Comparison of ENCODE assay signal across 8 cellular contexts in genomic region chr3:152299243-152299976, GRCh38. TPM values are rescaled to one million over a fixed set of nuclear protein-coding genes. Genes with fewer than 3 reads are reported as not detected.
DNase-seq lines count a peak whose midpoint lies in the region; FAIRE-seq and TF ChIP-seq lines count a peak whose summit lies in the region.

No MANE protein-coding gene starts in this region.

- WGBS in neuronal stem cell (ENCODE audit: extremely low coverage in 2 of 2, insufficient read length in 2 of 2, insufficient replicate concordance in 1 of 2), 2 donors: no CpG with 5 or more reads among the region's 9 CpGs

- H3K4me1 ChIP-seq in muscle layer of duodenum (ENCODE audit: control insufficient read depth in 1 of 2, insufficient read depth in 2 of 2, low read length in 2 of 2) (peaks cover 13 to 67% of the 10 kb centered on the region in 2 donors), neuronal stem cell (ENCODE audit: control insufficient read depth in 2 of 2, insufficient read depth in 1 of 2, low read depth in 1 of 2, low read length in 2 of 2) (peaks cover 4 to 8% of the 10 kb centered on the region in 2 donors)

- H2AFZ ChIP-seq in neuronal stem cell (ENCODE audit: low read length): no peak overlapping the region

- H3K9me3 ChIP-seq in muscle layer of duodenum (ENCODE audit: control insufficient read depth in 1 of 2, low read length in 2 of 2) (no peaks in the 10 kb centered on the region), neuronal stem cell (replicated peaks in 1 of 2; ENCODE audit: control insufficient read depth in 2 of 2, insufficient read depth in 1 of 2, low read depth in 1 of 2, low read length in 2 of 2) (no peaks in the 10 kb centered on the region)

- H3K4me3 ChIP-seq in NB4 (ENCODE audit: low read depth, low read length) (peak overlapping the region; percentile 55), muscle layer of duodenum (ENCODE audit: low read depth in 1 of 2, low read length in 2 of 2) (peak overlapping the region; percentile 60 to 65), neuronal stem cell (ENCODE audit: low read length in 2 of 2) (no peak overlapping the region)

- H3K23ac ChIP-seq in neuronal stem cell (ENCODE audit: low read depth, low read length, poor library complexity): no peak overlapping the region

- no peak overlapping the region for H3K4ac ChIP-seq in neuronal stem cell (ENCODE audit: low read length)

- H3K27me3 ChIP-seq in muscle layer of duodenum (ENCODE audit: low read depth, low read length) (no peaks in the 10 kb centered on the region), neuronal stem cell (ENCODE audit: control insufficient read depth in 3 of 3, insufficient read depth in 3 of 3, low read depth in 1 of 3, low read length in 3 of 3) (no peaks in the 10 kb centered on the region)

- no peak overlapping the region for H3K4me2 ChIP-seq in neuronal stem cell (ENCODE audit: insufficient read depth, low read length, poor library complexity, severe bottlenecking)

- H2BK12ac ChIP-seq in neuronal stem cell (ENCODE audit: low read length): no peak overlapping the region

- H4K8ac ChIP-seq in neuronal stem cell (ENCODE audit: low read depth, low read length): no peak overlapping the region

- H3K79me1 ChIP-seq in neuronal stem cell (ENCODE audit: low read depth, low read length): peaks cover 2% of the 10 kb centered on the region

- DNase-seq in GM12891 (ENCODE audit: insufficient read length, low spot score) (no peak), NB4 (ENCODE audit: low read depth) (no peak), cerebellar cortex (ENCODE audit: low spot score) (peak; percentile 73), neuronal stem cell (ENCODE audit: low spot score) (no peak), SKM-1 (lab: John Stamatoyannopoulos, UW; ENCODE audit: unreplicated experiment) (no peak)
- no peak for DNase-seq in stimulated activated CD8-positive, alpha-beta memory T cell treated with anti-CD3 and anti-CD28 coated beads, Interleukin-4, amount 100 ng/mL, for 48 hours
- no peak for DNase-seq in stimulated activated CD4-positive, alpha-beta T cell treated with anti-CD3 and anti-CD28 coated beads, Interleukin-2, amount 100 ng/mL, for 24 hours

- H3K18ac ChIP-seq in neuronal stem cell (ENCODE audit: low read length): no peak overlapping the region

- no peak overlapping the region for H3K9ac ChIP-seq in neuronal stem cell (ENCODE audit: low read depth, low read length, poor library complexity)

- H4K91ac ChIP-seq in neuronal stem cell (ENCODE audit: low read depth, low read length, poor library complexity): no peak overlapping the region

- no peak overlapping the region for H2AK5ac ChIP-seq in neuronal stem cell (ENCODE audit: low read depth, low read length)

- no peak overlapping the region for H2BK5ac ChIP-seq in neuronal stem cell (ENCODE audit: low read length)

- H3K36me3 ChIP-seq in muscle layer of duodenum (ENCODE audit: control insufficient read depth in 1 of 2, insufficient read depth in 2 of 2, low read length in 2 of 2) (peaks cover 4 to 31% of the 10 kb centered on the region in 2 donors), neuronal stem cell (replicated peaks in 1 of 2; ENCODE audit: control insufficient read depth in 2 of 2, insufficient read depth in 2 of 2, low read length in 2 of 2) (peaks cover 0 to 23% of the 10 kb centered on the region in 2 donors)

- FAIRE-seq in GM12891 (lab: Jason Lieb, UNC): peak; percentile 9

- no peak overlapping the region for H2BK120ac ChIP-seq in neuronal stem cell (ENCODE audit: low read depth, low read length)

- no peak for TF ChIP-seq CTCF in NB4 (IDR thresholded peaks at IDR 0.05; ENCODE audit: low read depth, low read length)

- H3K27ac ChIP-seq in muscle layer of duodenum (ENCODE audit: low read length) (peak overlapping the region; percentile 92), neuronal stem cell (replicated peaks; ENCODE audit: low read length) (no peak overlapping the region)

- no peak overlapping the region for H3K14ac ChIP-seq in neuronal stem cell (ENCODE audit: low read length)

- TF ChIP-seq POLR2A in GM12891 (IDR thresholded peaks at IDR 0.05; ENCODE audit: low read depth, low read length): no peak
- TF ChIP-seq POLR2A in NB4 (IDR thresholded peaks at IDR 0.05; ENCODE audit: extremely low read depth, insufficient read length): no peak

- no peak overlapping the region for H2BK15ac ChIP-seq in neuronal stem cell (ENCODE audit: low read length)

TF ChIP-seq in GM12891, 5 proteins besides CTCF, POLR2A, EP300 and RAD21:
- TF ChIP-seq PAX5 (IDR thresholded peaks at IDR 0.05; ENCODE audit: insufficient read depth, low read length, severe bottlenecking): no peak
TF ChIP-seq in GM12891: peak in this region for 0.

RNA-seq across cellular contexts. Expression of gene MBNL1, which starts 30.7 kb away (rescaled TPM):
- 103 TPM for polyA plus RNA-seq in GM12891 (2012; ENCODE audit: low read depth, missing spikeins)
- 5.8 TPM for polyA plus RNA-seq in neuronal stem cell (2013, experiment 1 of 2)
- 6.1 TPM for polyA plus RNA-seq in neuronal stem cell (2013, experiment 2 of 2)

Comparison
In these comparisons a context has a peak if more than half of its experiments do, and no peak if none do; other contexts are left out.
1. H3K4me3 ChIP-seq: peak in NB4 (single experiment) and muscle layer of duodenum (2 of 2); none in neuronal stem cell (0 of 2).